1 cellular context compared by ENCODE assay signal in the genomic region with DNA sequence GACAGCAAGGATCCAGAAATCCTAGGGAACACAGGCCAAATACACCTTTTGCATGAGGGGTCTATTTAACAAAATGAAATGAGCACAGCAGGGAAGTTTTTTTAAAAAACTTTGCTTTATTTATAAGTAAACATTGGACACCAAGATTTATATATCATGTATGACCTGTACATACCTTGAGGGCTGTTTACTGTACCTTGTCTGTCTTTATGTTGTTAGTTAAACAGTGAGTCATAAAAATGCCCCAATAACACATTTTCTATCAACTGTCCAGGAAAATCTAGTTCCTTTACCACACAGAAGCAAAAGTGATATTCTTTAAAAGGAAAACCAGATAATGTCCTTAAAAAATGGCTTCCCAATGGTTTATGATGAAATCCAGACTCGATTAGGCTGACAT.
TF ChIP-seq lines count a peak whose summit lies in the region.

No MANE protein-coding gene starts in this region.

TF ChIP-seq in endothelial cell of umbilical vein, 7 proteins besides CTCF, POLR2A, EP300 and RAD21:
- TF ChIP-seq JUN (IDR thresholded peaks at IDR 0.05; ENCODE audit: borderline replicate concordance, insufficient read depth, insufficient read length, low read depth): no peak
- TF ChIP-seq GATA2 (IDR thresholded peaks at IDR 0.05; ENCODE audit: insufficient read depth, insufficient read length, low read depth, low read length): no peak
- no peak for TF ChIP-seq FOS (IDR thresholded peaks at IDR 0.05; ENCODE audit: borderline replicate concordance, insufficient read depth, low read length)
- no peak for TF ChIP-seq EZH2 (IDR thresholded peaks at IDR 0.05; ENCODE audit: borderline replicate concordance, low read depth, low read length, severe bottlenecking)
- TF ChIP-seq MYC (IDR thresholded peaks at IDR 0.05; ENCODE audit: low read depth, low read length): no peak
- no peak for TF ChIP-seq POLR2AphosphoS5 (IDR thresholded peaks at IDR 0.05; ENCODE audit: insufficient read depth, low read depth, low read length)
- no peak for TF ChIP-seq MAX (IDR thresholded peaks at IDR 0.05; ENCODE audit: insufficient read depth, insufficient read length)
TF ChIP-seq in endothelial cell of umbilical vein: peak in this region for 0.
